In genomic region chr2:97673915-97674283, GRCh38 we compare ENCODE assay signal across 1 cellular context.
TF ChIP-seq lines count a peak whose summit lies in the region.

No MANE protein-coding gene starts in this region.

TF ChIP-seq in GM12878, 131 proteins besides CTCF, POLR2A, EP300 and RAD21 (continues in another document):
- TF ChIP-seq IKZF1 (conservative IDR thresholded peaks at IDR 0.05) (peak; percentile 74), CBFB (IDR thresholded peaks at IDR 0.05; ENCODE audit: low read depth) (no peak), ZBTB4 (CRISPR knock-in tag; IDR thresholded peaks at IDR 0.05) (no peak), CHD1 (IDR thresholded peaks at IDR 0.05; ENCODE audit: low read depth, low read length) (no peak), CREB1 (IDR thresholded peaks at IDR 0.05; ENCODE audit: low read depth) (peak; percentile 65; the same call in 1 of the 2 replicates), EZH2 (IDR thresholded peaks at IDR 0.05; ENCODE audit: borderline replicate concordance, control insufficient read depth, low read depth, low read length) (no peak), HSF1 (IDR thresholded peaks at IDR 0.05; ENCODE audit: low read depth, low read length) (no peak), KAT2A (conservative IDR thresholded peaks at IDR 0.05; ENCODE audit: control insufficient read depth, low read depth, low read length) (no peak), TCF3 (IDR thresholded peaks at IDR 0.05; ENCODE audit: borderline replicate concordance, insufficient read depth, low read depth, low read length) (no peak), PAX5 (IDR thresholded peaks at IDR 0.05; ENCODE audit: borderline replicate concordance, low read depth, low read length) (peak; percentile 46; the same call in 1 of the 2 replicates), LARP7 (IDR thresholded peaks at IDR 0.05) (no peak), HDGF (IDR thresholded peaks at IDR 0.05) (no peak), ATF2 (IDR thresholded peaks at IDR 0.05; ENCODE audit: low read length) (peak; percentile 29; the same call in 1 of the 2 replicates), MTA3 (IDR thresholded peaks at IDR 0.05; ENCODE audit: borderline replicate concordance, low read length) (no peak), BMI1 (IDR thresholded peaks at IDR 0.05; ENCODE audit: borderline replicate concordance) (peak; percentile 57; the same call in 1 of the 2 replicates), GATAD2B (conservative IDR thresholded peaks at IDR 0.05; ENCODE audit: low read depth) (no peak), REST (IDR thresholded peaks at IDR 0.05; ENCODE audit: low read depth, low read length) (no peak), CREM (IDR thresholded peaks at IDR 0.05; ENCODE audit: low read depth) (peak; percentile 77; the same call in 1 of the 2 replicates), SP1 (IDR thresholded peaks at IDR 0.05; ENCODE audit: low read depth, low read length) (peak; percentile 35), TCF7 (IDR thresholded peaks at IDR 0.05; ENCODE audit: borderline replicate concordance) (0 out of 2 replicates have a peak, but pooled peaks have one; percentile 31), CHD2 (IDR thresholded peaks at IDR 0.05; ENCODE audit: borderline replicate concordance, low read depth, low read length) (peak; percentile 14; the same call in 1 of the 2 replicates), WRNIP1 (IDR thresholded peaks at IDR 0.05; ENCODE audit: borderline replicate concordance, low read depth, low read length) (no peak), MTA2 (IDR thresholded peaks at IDR 0.05; ENCODE audit: low read depth) (peak; percentile 75), NFXL1 (IDR thresholded peaks at IDR 0.05; ENCODE audit: borderline replicate concordance) (no peak), NFIC (IDR thresholded peaks at IDR 0.05; ENCODE audit: low read depth, low read length) (peak; percentile 76; the same call in 1 of the 2 replicates), RAD51 (IDR thresholded peaks at IDR 0.05) (peak; percentile 22; the same call in 1 of the 2 replicates), RUNX3 (IDR thresholded peaks at IDR 0.05; ENCODE audit: low read length) (peak; percentile 86), IRF3 (IDR thresholded peaks at IDR 0.05) (no peak), NBN (IDR thresholded peaks at IDR 0.05) (peak; percentile 70; the same call in 1 of the 2 replicates), CEBPZ (IDR thresholded peaks at IDR 0.05; ENCODE audit: low read depth, low read length) (no peak), RCOR1 (conservative IDR thresholded peaks at IDR 0.05; ENCODE audit: low read depth, low read length) (no peak), RELB (IDR thresholded peaks at IDR 0.05; ENCODE audit: low read depth) (peak; percentile 82), BHLHE40 (IDR thresholded peaks at IDR 0.05; ENCODE audit: borderline replicate concordance in 1 of 2, low read depth in 2 of 2, low read length in 1 of 2) (no peak; a peak in 2 of 4 replicates), NR2C1 (IDR thresholded peaks at IDR 0.05) (no peak), NRF1 (conservative IDR thresholded peaks at IDR 0.05; ENCODE audit: low read depth, low read length) (no peak), FOXM1 (IDR thresholded peaks at IDR 0.05; ENCODE audit: low read depth, low read length) (no peak), SREBF1 (IDR thresholded peaks at IDR 0.05; ENCODE audit: low read length) (no peak), SUZ12 (IDR thresholded peaks at IDR 0.05; ENCODE audit: unreplicated experiment) (no peak), JUND (IDR thresholded peaks at IDR 0.05; ENCODE audit: low read depth, low read length) (no peak), IRF5 (IDR thresholded peaks at IDR 0.05; ENCODE audit: borderline replicate concordance) (no peak), TCF12 (IDR thresholded peaks at IDR 0.05; ENCODE audit: low read depth, low read length) (peak; percentile 71; the same call in 1 of the 2 replicates), SMAD1 (IDR thresholded peaks at IDR 0.05; ENCODE audit: low read depth, partially characterized antibody) (no peak), BRCA1 (IDR thresholded peaks at IDR 0.05; ENCODE audit: low read depth, low read length) (no peak), IRF4 (IDR thresholded peaks at IDR 0.05; ENCODE audit: low read depth, low read length) (no peak), SRF (IDR thresholded peaks at IDR 0.05; ENCODE audit: low read depth in 2 of 2, low read length in 2 of 2) (no peak), ATF7 (IDR thresholded peaks at IDR 0.05; ENCODE audit: low read depth) (peak; percentile 92), ETV6 (conservative IDR thresholded peaks at IDR 0.05 in 1 of 2, IDR thresholded peaks at IDR 0.05 in 1 of 2; ENCODE audit: borderline replicate concordance in 1 of 2, low read depth in 1 of 2) (peak in 1 of 2 experiments; percentile 39; a peak in 1 of 4 replicates), NR2F1 (conservative IDR thresholded peaks at IDR 0.05) (0 out of 2 replicates have a peak, but pooled peaks have one; percentile 20), JUNB (IDR thresholded peaks at IDR 0.05) (peak; percentile 67), KLF5 (IDR thresholded peaks at IDR 0.05; ENCODE audit: partially characterized antibody) (no peak)
